ENCODE assay signal across 20 cellular contexts in the genomic region with DNA sequence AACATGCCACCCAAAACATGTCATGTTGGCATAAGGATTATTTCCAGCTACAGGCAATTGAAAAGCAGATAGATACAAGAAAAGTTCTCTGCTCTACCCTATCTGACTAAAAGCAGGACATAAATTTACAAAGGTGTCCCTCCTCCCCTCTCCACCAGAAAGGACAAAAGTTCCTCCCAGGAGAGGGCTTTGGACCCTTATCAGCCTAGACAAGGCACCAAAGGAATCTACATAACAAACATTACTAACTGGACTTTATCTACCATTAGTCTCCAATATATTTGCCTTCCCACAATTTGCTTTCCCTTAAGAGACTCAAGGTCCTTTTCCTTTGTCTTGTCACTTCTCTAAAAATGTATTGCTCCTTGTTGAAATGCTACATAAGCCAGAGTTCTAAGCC. TPM values are rescaled to one million over a fixed set of nuclear protein-coding genes. Genes with fewer than 3 reads are reported as not detected.
DNase-seq lines count a peak whose midpoint lies in the region; ATAC-seq and TF ChIP-seq lines count a peak whose summit lies in the region.
"Had no signal": no experiment of that assay in that cellular context is flagged by ENCODE, and none has a peak within 500 bp of the region (broad histone marks: within the 10 kb centered on the region; RNA-seq: fewer than 3 reads in every experiment).

No MANE protein-coding gene starts in this region.

- H3F3A ChIP-seq in smooth muscle cell (ENCODE audit: low read depth), result no peaks in the 10 kb centered on the region

- H3K27me3 Mint-ChIP-seq in T-helper 2 cell treated with Interferon-gamma antibody and Interleukin-4, amounts not matched to agents 5 μg/mL and 100 μg/mL, for 36 hours (ENCODE audit: low read depth), result no peaks in the 10 kb centered on the region
- H3K27me3 Mint-ChIP-seq in H9 (ENCODE audit: low read depth) (no peaks in the 10 kb centered on the region), glutamatergic neuron (ENCODE audit: unreplicated experiment) (no peaks in the 10 kb centered on the region)
- H3K27me3 Mint-ChIP-seq: IgD-negative memory B cell had no signal

- peaks cover 38% of the 10 kb centered on the region for H3K4me1 Mint-ChIP-seq in T-helper 2 cell treated with Interferon-gamma antibody and Interleukin-4, amounts not matched to agents 5 μg/mL and 100 μg/mL, for 36 hours (ENCODE audit: low read depth)
- H3K4me1 Mint-ChIP-seq in H9, result peaks cover 34% of the 10 kb centered on the region in 2 experiments
- H3K4me1 Mint-ChIP-seq in glutamatergic neuron (ENCODE audit: low read depth, unreplicated experiment), result peaks cover 22% of the 10 kb centered on the region
- H3K4me1 Mint-ChIP-seq: CD4-positive, alpha-beta memory T cell; IgD-negative memory B cell had no signal

- H3K4me3 ChIP-seq in smooth muscle cell, result peak overlapping the region; percentile 17
- H3K4me3 ChIP-seq: A549, GM23248 had no signal

- H3K36me3 ChIP-seq in smooth muscle cell (ENCODE audit: low read depth), result no peaks in the 10 kb centered on the region

- H3K4me1 ChIP-seq in H9 (ENCODE audit: insufficient read depth, low read length) (no peaks in the 10 kb centered on the region; the same call in 1 of the 2 replicates), smooth muscle cell (ENCODE audit: low read depth) (no peaks in the 10 kb centered on the region)
- H3K4me1 ChIP-seq: A549 had no signal

- H3K4me2 ChIP-seq in H9 (ENCODE audit: insufficient read depth, insufficient read length, low read length) (no peak overlapping the region), smooth muscle cell (no peak overlapping the region)
- H3K4me2 ChIP-seq: A549 had no signal

- no peak overlapping the region for H4K91ac ChIP-seq in H9 (ENCODE audit: insufficient read length, low read depth, low read length)

- H4K20me1 ChIP-seq in H9 (ENCODE audit: control insufficient read depth, insufficient read depth, insufficient read length), result no peaks in the 10 kb centered on the region
- H4K20me1 ChIP-seq in smooth muscle cell (ENCODE audit: low read depth), result peaks cover 13% of the 10 kb centered on the region

- no peak overlapping the region for H3K4me3 Mint-ChIP-seq in T-helper 2 cell treated with Interferon-gamma antibody and Interleukin-4, amounts not matched to agents 5 μg/mL and 100 μg/mL, for 36 hours
- H3K4me3 Mint-ChIP-seq in H9 (no peak overlapping the region), glutamatergic neuron (ENCODE audit: unreplicated experiment) (no peak overlapping the region)
- H3K4me3 Mint-ChIP-seq: CD4-positive, alpha-beta memory T cell; HFFc6; IgD-negative memory B cell had no signal

- H3K27ac ChIP-seq in H9 (ENCODE audit: insufficient read length, low read depth, low read length) (no peak overlapping the region), smooth muscle cell (ENCODE audit: low read depth) (no peak overlapping the region)
- H3K27ac ChIP-seq: 22Rv1, A549, C4-2B, GM23248, HL-60 had no signal

- no peak overlapping the region for H3K23ac ChIP-seq in H9 (ENCODE audit: insufficient read length, low read depth, low read length)

- H3K36me3 Mint-ChIP-seq in T-helper 2 cell treated with Interferon-gamma antibody and Interleukin-4, amounts not matched to agents 5 μg/mL and 100 μg/mL, for 36 hours (ENCODE audit: low read depth), result peaks cover 4% of the 10 kb centered on the region
- H3K36me3 Mint-ChIP-seq in H9 (ENCODE audit: insufficient read depth in 1 of 3, low read depth in 3 of 3), result peaks cover 7 to 8% (median 8%) of the 10 kb centered on the region in 3 experiments; a peak in 5 of 7 replicates
- H3K36me3 Mint-ChIP-seq in glutamatergic neuron (ENCODE audit: unreplicated experiment), result no peaks in the 10 kb centered on the region
- H3K36me3 Mint-ChIP-seq: CD4-positive, alpha-beta memory T cell; IgD-negative memory B cell had no signal

- no peak overlapping the region for H3K14ac ChIP-seq in H9 (ENCODE audit: insufficient read depth, low read length)

- H3K9me3 Mint-ChIP-seq in T-helper 2 cell treated with Interferon-gamma antibody and Interleukin-4, amounts not matched to agents 5 μg/mL and 100 μg/mL, for 36 hours, result no peaks in the 10 kb centered on the region
- H3K9me3 Mint-ChIP-seq in H9, result no peaks in the 10 kb centered on the region
- no peaks in the 10 kb centered on the region for H3K9me3 Mint-ChIP-seq in glutamatergic neuron (ENCODE audit: unreplicated experiment)
- H3K9me3 Mint-ChIP-seq: HFFc6, IgD-negative memory B cell had no signal

- H3K9ac ChIP-seq in H9 (ENCODE audit: extremely low read depth, insufficient read length, low read length) (no peak overlapping the region), smooth muscle cell (ENCODE audit: low read depth) (no peak overlapping the region)
- H3K9ac ChIP-seq: GM23248 had no signal

- ATAC-seq in GM18517 (IDR thresholded peaks at IDR 0.05; ENCODE audit: unreplicated experiment), result no peak
- ATAC-seq: A549, HCT116 had no signal

- H3K23me2 ChIP-seq in H9 (ENCODE audit: insufficient read length, low read depth, low read length, poor library complexity, severe bottlenecking), result no peaks in the 10 kb centered on the region

- no peak overlapping the region for H2BK5ac ChIP-seq in H9 (ENCODE audit: insufficient read length, low read length)

- no peaks in the 10 kb centered on the region for H3K79me1 ChIP-seq in H9 (ENCODE audit: insufficient read depth, low read depth, low read length, poor library complexity, severe bottlenecking)

- no peak overlapping the region for H4K5ac ChIP-seq in H9 (ENCODE audit: insufficient read length, low read depth, low read length)

- no peak overlapping the region for H3K18ac ChIP-seq in H9 (ENCODE audit: insufficient read length, low read depth, low read length)

- TF ChIP-seq CTCF in H9 (conservative IDR thresholded peaks at IDR 0.05), result no peak
- TF ChIP-seq CTCF in glutamatergic neuron (IDR thresholded peaks at IDR 0.05; ENCODE audit: partially characterized antibody, unreplicated experiment), result no peak
- TF ChIP-seq CTCF in smooth muscle cell (IDR thresholded peaks at IDR 0.05; ENCODE audit: borderline replicate concordance, insufficient read depth, poor library complexity, severe bottlenecking), result no peak

- H3K27ac Mint-ChIP-seq in T-helper 2 cell treated with Interferon-gamma antibody and Interleukin-4, amounts not matched to agents 5 μg/mL and 100 μg/mL, for 36 hours, result peak overlapping the region; percentile 5
- H3K27ac Mint-ChIP-seq in H9 (peak overlapping the region in 2 of 3 experiments; percentile 41 to 81; a peak in 4 of 7 replicates), glutamatergic neuron (ENCODE audit: unreplicated experiment) (peak overlapping the region; percentile 36)
- H3K27ac Mint-ChIP-seq: CD4-positive, alpha-beta memory T cell; HFFc6; IgD-negative memory B cell had no signal

- no peak overlapping the region for H2BK12ac ChIP-seq in H9 (ENCODE audit: insufficient read length, low read depth, low read length)

- no peak overlapping the region for H4K8ac ChIP-seq in H9 (replicated peaks; ENCODE audit: insufficient read length, low read depth, low read length)

- no peak overlapping the region for H3K4ac ChIP-seq in H9 (ENCODE audit: low read depth, low read length)

- H2BK120ac ChIP-seq in H9 (ENCODE audit: low read depth, low read length, poor library complexity, severe bottlenecking), result no peak overlapping the region

- H3T11ph ChIP-seq in H9 (ENCODE audit: low read length), result no peak overlapping the region

- H3K79me2 ChIP-seq in H9 (ENCODE audit: insufficient read depth, low read length) (no peaks in the 10 kb centered on the region), smooth muscle cell (ENCODE audit: low read depth) (no peaks in the 10 kb centered on the region)

- no peak overlapping the region for H2AK5ac ChIP-seq in H9 (ENCODE audit: insufficient read length, low read length)

- H2BK15ac ChIP-seq in H9 (ENCODE audit: low read depth, low read length), result no peak overlapping the region

- no peak for DNase-seq in T-helper 2 cell treated with Interferon-gamma antibody and Interleukin-4, amounts not matched to agents 5 μg/mL and 100 μg/mL, for 36 hours (ENCODE audit: low spot score)
- no peak for DNase-seq in T-helper 2 cell
- no peak for DNase-seq in H9
- no peak for DNase-seq in glutamatergic neuron
- DNase-seq in smooth muscle cell (lab: John Stamatoyannopoulos, UW; ENCODE audit: unreplicated experiment), result no peak
- DNase-seq in NCI-H82 (lab: John Stamatoyannopoulos, UW), result no peak
- DNase-seq: AML-193; Calu3; CD4-positive, alpha-beta memory T cell; DMS79 treated with DMSO at 0.1 percent for 48 hours; GF-D8; GM23248; HFFc6 had no signal

- H3K27me3 ChIP-seq in H9 (ENCODE audit: insufficient read depth, low read length) (no peaks in the 10 kb centered on the region), smooth muscle cell (ENCODE audit: low read depth) (no peaks in the 10 kb centered on the region)

- H3K56ac ChIP-seq in H9 (ENCODE audit: insufficient read length, low read depth, low read length), result no peak overlapping the region

- H2AFZ ChIP-seq in H9 (ENCODE audit: low read length) (no peak overlapping the region), smooth muscle cell (ENCODE audit: low read depth) (no peak overlapping the region)
- H2AFZ ChIP-seq: GM23248 had no signal

- H3K9me3 ChIP-seq in H9 (ENCODE audit: control insufficient read depth, low read depth, low read length) (no peaks in the 10 kb centered on the region), smooth muscle cell (replicated peaks; ENCODE audit: low read depth) (no peaks in the 10 kb centered on the region)
- H3K9me3 ChIP-seq: A549 had no signal

- no peak overlapping the region for H2BK20ac ChIP-seq in H9 (ENCODE audit: low read depth, low read length, poor library complexity, severe bottlenecking)

RNA-seq across cellular contexts. Expression of a gene that starts 55.6 kb away (rescaled TPM):
- total RNA-seq in H9 (2021) (54.4 and 56.5 TPM in 2 replicates), glutamatergic neuron (ENCODE audit: unreplicated experiment) (76.2 TPM), smooth muscle cell (47.0 and 54.8 TPM in 2 replicates)
- polyA plus RNA-seq in smooth muscle cell, result 20.9 and 24.4 TPM in 2 replicates

Comparison
In these comparisons a context has a peak if more than half of its experiments do, and no peak if none do; other contexts are left out.
1. H3K27ac Mint-ChIP-seq: peak in every context shown above with its lines; median percentile 61 in H9; 36 in glutamatergic neuron; 5 in T-helper 2 cell treated with Interferon-gamma antibody and Interleukin-4, amounts not matched to agents 5 μg/mL and 100 μg/mL, for 36 hours.